ENCODE assay signal across 13 cellular contexts in the genomic region with DNA sequence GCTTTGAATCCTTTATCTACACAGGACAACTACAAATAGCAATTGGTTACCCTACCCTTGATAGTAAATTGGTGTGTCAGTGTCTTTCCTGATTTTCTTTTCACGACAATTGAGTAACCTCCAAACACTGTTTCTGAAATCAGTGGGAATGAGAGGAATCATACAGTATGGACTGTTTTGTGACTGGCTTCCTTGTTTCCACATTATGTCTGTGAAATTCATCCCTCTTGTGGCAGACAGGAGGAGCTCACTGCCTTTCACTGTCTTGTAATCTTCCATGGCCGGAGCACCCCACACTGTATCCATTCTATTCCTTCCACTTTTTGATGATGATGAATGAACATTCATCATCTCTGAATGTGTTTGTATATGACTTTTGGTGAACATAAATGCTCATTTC.
A peak's percentile ranks its signal among the peaks of the same experiment; 100 is the strongest.
DNase-seq lines count a peak whose midpoint lies in the region; ATAC-seq and TF ChIP-seq lines count a peak whose summit lies in the region.
"Had no signal": no experiment of that assay in that cellular context is flagged by ENCODE, and none has a peak within 500 bp of the region (broad histone marks: within the 10 kb centered on the region; RNA-seq: fewer than 3 reads in every experiment).

No MANE protein-coding gene starts in this region.

- BruUV-seq in MCF 10A (replicated peaks; lab: Mats Ljungman, UMichigan) = no TSS peak

- ATAC-seq in HG02870 (IDR thresholded peaks at IDR 0.05; ENCODE audit: unreplicated experiment) = no peak

- no peaks in the 10 kb centered on the region for H3K27me3 ChIP-seq in breast epithelium
- no peaks in the 10 kb centered on the region for H3K27me3 ChIP-seq in colonic mucosa

- H3K4me3 Mint-ChIP-seq in MCF 10A (ENCODE audit: unreplicated experiment) = no peak overlapping the region
- H3K4me3 Mint-ChIP-seq: CD14-positive monocyte, memory B cell had no signal

- H3K4me1 Mint-ChIP-seq in MCF 10A (ENCODE audit: insufficient read depth, unreplicated experiment) = no peaks in the 10 kb centered on the region
- H3K4me1 Mint-ChIP-seq: memory B cell had no signal

- H3K36me3 ChIP-seq in breast epithelium (no peaks in the 10 kb centered on the region), colonic mucosa (no peaks in the 10 kb centered on the region)

- no peak overlapping the region for H3K9ac ChIP-seq in colonic mucosa (ENCODE audit: low read depth in 2 of 2, low read length in 2 of 2)

- H3K27ac ChIP-seq in breast epithelium (no peak overlapping the region), colonic mucosa (no peak overlapping the region)

- no peaks in the 10 kb centered on the region for H3K9me3 Mint-ChIP-seq in MCF 10A (ENCODE audit: unreplicated experiment)
- H3K9me3 Mint-ChIP-seq: CD14-positive monocyte, memory B cell had no signal

- intact Hi-C loops in MCF 10A (cut with micrococcal nuclease) = loop anchor here (1.0 to 5.0 kb wide), 2 partner anchors 41 to 310 kb away; no protein-coding TSS in a partner anchor
- intact Hi-C loops in breast epithelium (cut with DNase I; ENCODE audit: low total_unique reads) = no loop called here
- intact Hi-C loops in colonic mucosa (cut with DNase I) = no loop called here

- H3K9me3 ChIP-seq in breast epithelium = no peaks in the 10 kb centered on the region
- no peaks in the 10 kb centered on the region for H3K9me3 ChIP-seq in colonic mucosa

- no peak for TF ChIP-seq POLR2A in breast epithelium (IDR thresholded peaks at IDR 0.05)

- DNase-seq in MCF 10A (ENCODE audit: unreplicated experiment) (peak; percentile 33), breast epithelium (ENCODE audit: low spot score in 2 of 2) (no peak), SK-MEL-5 (ENCODE audit: low read depth, low spot score) (peak; percentile 86), fibroblast of villous mesenchyme (ENCODE audit: low read depth) (peak; percentile 34), stromal cell of bone marrow (ENCODE audit: low read depth) (peak; percentile 14), colonic mucosa (no peak), DMS79 (lab: John Stamatoyannopoulos, UW) (no peak)
- DNase-seq: GOT3; NCI-H524 treated with DMSO at 0.1 percent for 48 hours; stimulated activated CD4-positive, alpha-beta T cell treated with anti-CD3 and anti-CD28 coated beads, Interleukin-12 subunit alpha, Interleukin-12 subunit beta, amount 100 ng/mL, for 4 hours had no signal

- in situ Hi-C loops in SK-MEL-5 (cut with HindIII; ENCODE audit: low pct_unique_long_range_greater_than_20kb, low sequenced_read_pairs) = no loop called here

- H3K27me3 Mint-ChIP-seq in MCF 10A (ENCODE audit: insufficient read depth, unreplicated experiment) = no peaks in the 10 kb centered on the region
- H3K27me3 Mint-ChIP-seq: memory B cell had no signal

- no peak overlapping the region for H3K27ac Mint-ChIP-seq in MCF 10A (ENCODE audit: low read depth, unreplicated experiment)
- H3K27ac Mint-ChIP-seq: CD14-positive monocyte, memory B cell had no signal

- no peaks in the 10 kb centered on the region for H3K36me3 Mint-ChIP-seq in MCF 10A (ENCODE audit: insufficient read depth, unreplicated experiment)
- H3K36me3 Mint-ChIP-seq: CD14-positive monocyte, memory B cell had no signal

- POLR2A ChIA-PET in MCF 10A (lab: Yijun Ruan, JAX) = interaction anchor here (0.8 kb wide), 1 partner anchor 8 kb away, joined by 3 read pairs; no protein-coding TSS in a partner anchor

- no peaks in the 10 kb centered on the region for H3K4me1 ChIP-seq in breast epithelium
- H3K4me1 ChIP-seq in colonic mucosa = no peaks in the 10 kb centered on the region

- CTCF ChIA-PET in MCF 10A (lab: Yijun Ruan, JAX) = interaction anchor here (0.6 to 3.6 kb wide), 10 partner anchors 8 to 1059 kb away, joined by 3 to 26 read pairs (median 4); no protein-coding TSS in a partner anchor

- H3K4me3 ChIP-seq in breast epithelium (no peak overlapping the region), fibroblast of villous mesenchyme (ENCODE audit: low read depth, low read length) (no peak overlapping the region), colonic mucosa (no peak overlapping the region)

- TF ChIP-seq CTCF in MCF 10A (IDR thresholded peaks at IDR 0.05; ENCODE audit: unreplicated experiment) (no peak), breast epithelium (IDR thresholded peaks at IDR 0.05) (no peak), fibroblast of villous mesenchyme (IDR thresholded peaks at IDR 0.05; ENCODE audit: insufficient read depth, low read depth, low read length) (peak; percentile 45), colonic mucosa (IDR thresholded peaks at IDR 0.05) (no peak)

Comparison
In these comparisons a context has a peak if more than half of its experiments do, and no peak if none do; other contexts are left out.
1. DNase-seq: peak in MCF 10A (single experiment), SK-MEL-5 (single experiment), fibroblast of villous mesenchyme (single experiment) and stromal cell of bone marrow (single experiment); none in breast epithelium (0 of 2), colonic mucosa (single experiment) and DMS79 (single experiment).